ENCODE assay signal across 24 cellular contexts in the genomic region with DNA sequence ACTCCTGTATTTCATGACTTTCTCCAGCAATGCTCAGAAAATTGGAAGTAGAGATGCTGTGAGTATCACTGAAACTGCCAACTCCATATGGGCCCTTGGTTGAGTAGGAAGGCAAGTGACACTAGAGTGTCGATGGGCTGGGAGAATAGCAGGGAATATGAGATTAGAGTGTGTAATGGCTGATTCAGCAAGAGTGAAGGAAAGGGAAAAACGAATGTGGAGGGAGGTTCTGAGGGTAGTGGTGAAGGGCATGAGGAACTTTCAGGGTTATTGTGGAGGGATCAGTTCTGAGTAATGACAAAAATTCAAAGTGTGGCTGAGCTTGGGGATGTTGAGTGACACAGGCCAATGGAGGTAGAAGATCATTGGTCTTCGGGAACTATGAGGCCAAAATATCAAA.
"Had no signal": no experiment of that assay in that cellular context is flagged by ENCODE, and none has a peak within 500 bp of the region (broad histone marks: within the 10 kb centered on the region; RNA-seq: fewer than 3 reads in every experiment).

No MANE protein-coding gene starts in this region.

- DNase-seq: activated CD4-positive, alpha-beta T cell treated with anti-CD3 and anti-CD28 coated beads, Interleukin-2, amount 50 U/mL, for 4 hours; activated effector memory CD4-positive, alpha-beta T cell treated with anti-CD3 and anti-CD28 coated beads, Interleukin-2, amount 50 U/mL, for 16 hours; activated naive CD4-positive, alpha-beta T cell treated with anti-CD3 and anti-CD28 coated beads, Interleukin-2, amount 50 U/mL, for 16 hours; activated T-cell treated with anti-CD3 and anti-CD28 coated beads, Interleukin-2, amount 50 U/mL, for 48 hours; adrenal gland; brain microvascular endothelial cell; caudate nucleus; dermis blood vessel endothelial cell; effector CD8-positive, alpha-beta T cell; foreskin keratinocyte; left colon; lower lobe of right lung; natural killer cell; spleen; stimulated activated CD4-positive, alpha-beta T cell treated with anti-CD3 and anti-CD28 coated beads, Interleukin-4, amount 100 ng/mL, for 1 hour; stomach; T-helper 1 cell; transverse colon; WERI-Rb-1 had no signal

- H3K9me3 ChIP-seq: adrenal gland, ascending aorta, lower lobe of right lung, stomach, transverse colon had no signal

- H3K36me3 ChIP-seq: adrenal gland, ascending aorta, brain microvascular endothelial cell, lower lobe of right lung, spleen, stomach, transverse colon, WERI-Rb-1 had no signal

- H3K4me3 ChIP-seq: adrenal gland, ascending aorta, lower lobe of right lung, spleen, stomach, transverse colon had no signal

- H3K27me3 ChIP-seq: adrenal gland, ascending aorta, brain microvascular endothelial cell, spleen, stomach, transverse colon had no signal

- H3K4me1 ChIP-seq: foreskin keratinocyte, lower lobe of right lung had no signal

- H3K27ac Mint-ChIP-seq: progenitor cell of endocrine pancreas had no signal

- ATAC-seq: foreskin keratinocyte, left colon, lower lobe of right lung, natural killer cell had no signal

- H3K36me3 Mint-ChIP-seq: natural killer cell had no signal

- H3K9me3 Mint-ChIP-seq: natural killer cell had no signal

- FAIRE-seq: keratinocyte, TTC549, urothelium cell line had no signal

- H3K27ac ChIP-seq: adrenal gland, brain microvascular endothelial cell, foreskin keratinocyte, lower lobe of right lung, spleen, stomach, transverse colon, WERI-Rb-1 had no signal

- H3K4me3 Mint-ChIP-seq: natural killer cell had no signal
